In genomic region chr13:99335087-99335486, GRCh38 we compare ENCODE assay signal across 33 cellular contexts. TPM values are rescaled to one million over a fixed set of nuclear protein-coding genes. Genes with fewer than 3 reads are reported as not detected.
A peak's percentile ranks its signal among the peaks of the same experiment; 100 is the strongest.
DNase-seq lines count a peak whose midpoint lies in the region; ATAC-seq, FAIRE-seq and TF ChIP-seq lines count a peak whose summit lies in the region.
"Had no signal": no experiment of that assay in that cellular context is flagged by ENCODE, and none has a peak within 500 bp of the region (broad histone marks: within the 10 kb centered on the region; RNA-seq: fewer than 3 reads in every experiment).

No MANE protein-coding gene starts in this region.

- POLR2A ChIA-PET in HepG2 (lab: Yijun Ruan, JAX): no interaction called here

- H3K4me1 Mint-ChIP-seq in T-helper 17 cell: peaks cover 47% of the 10 kb centered on the region
- H3K4me1 Mint-ChIP-seq in activated T-helper 2 cell treated with anti-CD3 and anti-CD28 coated beads, Interferon-gamma antibody, Interleukin-2, Interleukin-4, amounts not matched to agents 10 μg/mL and 5 μg/mL and 100 μg/mL, durations not matched to agents 14 hours and 24 hours and 36 hours (ENCODE audit: low read depth): peaks cover 57% of the 10 kb centered on the region

- H3K27me3 ChIP-seq in HepG2 (ENCODE audit: control insufficient read depth in 1 of 2, insufficient read depth in 2 of 2, low read length in 2 of 2) (no peaks in the 10 kb centered on the region), right lobe of liver (no peaks in the 10 kb centered on the region)
- H3K27me3 ChIP-seq: brain microvascular endothelial cell, neutrophil, sigmoid colon had no signal

- no peaks in the 10 kb centered on the region for H4K20me1 ChIP-seq in HepG2 (ENCODE audit: insufficient read depth, low read length)

- DNase-seq in HepG2 (ENCODE audit: low spot score) (no peak), right lobe of liver (no peak), T-helper 17 cell (no peak), DMS53 treated with DMSO at 0.1 percent for 48 hours (lab: John Stamatoyannopoulos, UW; ENCODE audit: unreplicated experiment) (no peak)
- no peak for DNase-seq in activated T-helper 2 cell treated with anti-CD3 and anti-CD28 coated beads, Interferon-gamma antibody, Interleukin-2, Interleukin-4, amounts not matched to agents 10 μg/mL and 5 μg/mL and 100 μg/mL, durations not matched to agents 14 hours and 24 hours and 36 hours (ENCODE audit: low spot score)
- DNase-seq: activated CD4-positive, alpha-beta memory T cell treated with anti-CD3 and anti-CD28 coated beads, Interleukin-2, amount 10 ng/mL, durations not matched to agents 7 days and 5 days; activated CD4-positive, alpha-beta T cell treated with anti-CD3 and anti-CD28 coated beads for 1 hour; activated CD8-positive, alpha-beta memory T cell treated with anti-CD3 and anti-CD28 coated beads, Interleukin-2, amount 50 U/mL, for 48 hours; activated naive CD4-positive, alpha-beta T cell treated with anti-CD3 and anti-CD28 coated beads for 36 hours; amniotic stem cell; brain microvascular endothelial cell; CD8-positive, alpha-beta T cell; EL; hypothalamus; Kasumi-1; left colon; mesenchymal stem cell; NCI-H1436; NCI-H2081; NCI-H2227 treated with DMSO at 0.1 percent for 48 hours; NCI-H69; SHP77; sigmoid colon; stimulated activated CD4-positive, alpha-beta T cell treated with anti-CD3 and anti-CD28 coated beads, Interleukin-4, amount 100 ng/mL, for 1 hour had no signal

- TF ChIP-seq RAD21 in HepG2 (CRISPR knock-in tag; IDR thresholded peaks at IDR 0.05): no peak

- no peaks in the 10 kb centered on the region for H3K79me2 ChIP-seq in HepG2 (ENCODE audit: insufficient read depth, low read length)

- peaks cover 4 to 10% of the 10 kb centered on the region in 2 experiments; a peak in 2 of 5 replicates for H3K36me3 ChIP-seq in HepG2 (replicated peaks in 1 of 2; ENCODE audit: control insufficient read depth in 1 of 2, insufficient read depth in 2 of 2, low read length in 2 of 2)
- H3K36me3 ChIP-seq in right lobe of liver: no peaks in the 10 kb centered on the region
- H3K36me3 ChIP-seq: brain microvascular endothelial cell, HAP-1, neutrophil, sigmoid colon had no signal

- H3K9me3 ChIP-seq in HepG2 (ENCODE audit: low read length) (no peaks in the 10 kb centered on the region), right lobe of liver (no peaks in the 10 kb centered on the region), T-helper 17 cell (ENCODE audit: control insufficient read depth, low read length, poor library complexity, severe bottlenecking) (no peaks in the 10 kb centered on the region)
- H3K9me3 ChIP-seq: HAP-1, neutrophil, sigmoid colon had no signal

- BruUV-seq in HepG2 (replicated peaks; lab: Mats Ljungman, UMichigan): no TSS peak

- TF ChIP-seq CTCF in HepG2 (CRISPR knock-in tag; IDR thresholded peaks at IDR 0.05) (no peak), right lobe of liver (IDR thresholded peaks at IDR 0.05) (no peak)

- in situ Hi-C loops in HepG2 (cut with HindIII; ENCODE audit: extremely low pct_ligation_motif_present, low pct_unique_long_range_greater_than_20kb): no loop called here

- no peaks in the 10 kb centered on the region for H3K9me3 Mint-ChIP-seq in activated T-helper 2 cell treated with anti-CD3 and anti-CD28 coated beads, Interferon-gamma antibody, Interleukin-2, Interleukin-4, amounts not matched to agents 10 μg/mL and 5 μg/mL and 100 μg/mL, durations not matched to agents 14 hours and 24 hours and 36 hours
- H3K9me3 Mint-ChIP-seq: activated CD4-positive, alpha-beta memory T cell treated with anti-CD3 and anti-CD28 coated beads, Interleukin-2, amount 10 ng/mL, durations not matched to agents 7 days and 5 days; activated naive CD4-positive, alpha-beta T cell treated with anti-CD3 and anti-CD28 coated beads for 36 hours; activated T-helper 1 cell treated with anti-CD3 and anti-CD28 coated beads, Interleukin-12 subunit alpha, Interleukin-12 subunit beta, Interleukin-2, Interleukin-4 antibody, amounts not matched to agents 30 ng/mL and 10 ng/mL and 1 ng/mL, durations not matched to agents 14 hours and 24 hours and 36 hours; CD8-positive, alpha-beta T cell; T-helper 2 cell treated with Interferon-gamma antibody and Interleukin-4, amounts not matched to agents 5 μg/mL and 100 μg/mL, for 36 hours had no signal

- FAIRE-seq in HepG2 (lab: Jason Lieb, UNC) (no peak), islet of Langerhans (lab: Jason Lieb, UNC) (peak; percentile 71)

- H3K4me3 Mint-ChIP-seq in T-helper 17 cell: no peak overlapping the region
- H3K4me3 Mint-ChIP-seq in activated T-helper 2 cell treated with anti-CD3 and anti-CD28 coated beads, Interferon-gamma antibody, Interleukin-2, Interleukin-4, amounts not matched to agents 10 μg/mL and 5 μg/mL and 100 μg/mL, durations not matched to agents 14 hours and 24 hours and 36 hours (ENCODE audit: low read depth): no peak overlapping the region
- H3K4me3 Mint-ChIP-seq: activated CD4-positive, alpha-beta memory T cell treated with anti-CD3 and anti-CD28 coated beads, Interleukin-2, amount 10 ng/mL, durations not matched to agents 7 days and 5 days; activated naive CD4-positive, alpha-beta T cell treated with anti-CD3 and anti-CD28 coated beads for 36 hours; activated T-helper 1 cell treated with anti-CD3 and anti-CD28 coated beads, Interleukin-12 subunit alpha, Interleukin-12 subunit beta, Interleukin-2, Interleukin-4 antibody, amounts not matched to agents 30 ng/mL and 10 ng/mL and 1 ng/mL, durations not matched to agents 14 hours and 24 hours and 36 hours; CD8-positive, alpha-beta T cell; T-helper 2 cell treated with Interferon-gamma antibody and Interleukin-4, amounts not matched to agents 5 μg/mL and 100 μg/mL, for 36 hours had no signal

- CTCF ChIA-PET in HepG2 (lab: Yijun Ruan, JAX; ENCODE audit: low intra/inter-chr PET ratio, low total read pairs): no interaction called here

- H3K4me3 ChIP-seq in HepG2 (replicated peaks in 1 of 3; ENCODE audit: insufficient read depth in 1 of 3, low read depth in 2 of 3, low read length in 3 of 3) (no peak overlapping the region), right lobe of liver (no peak overlapping the region)
- H3K4me3 ChIP-seq: HAP-1, sigmoid colon had no signal

- ATAC-seq in HepG2: no peak
- ATAC-seq in right lobe of liver: no peak
- ATAC-seq in T-helper 17 cell: no peak
- ATAC-seq in HG03378 (IDR thresholded peaks at IDR 0.05; ENCODE audit: unreplicated experiment): no peak
- ATAC-seq in GM21529 (IDR thresholded peaks at IDR 0.05; ENCODE audit: unreplicated experiment): no peak
- ATAC-seq: CD8-positive, alpha-beta T cell; left colon; Panc1 had no signal

- TF ChIP-seq POLR2A in HepG2 (IDR thresholded peaks at IDR 0.05; ENCODE audit: insufficient read depth in 1 of 2, low read depth in 2 of 2, low read length in 2 of 2) (no peak), right lobe of liver (IDR thresholded peaks at IDR 0.05) (no peak)

- no peaks in the 10 kb centered on the region for H3K27me3 Mint-ChIP-seq in T-helper 17 cell
- no peaks in the 10 kb centered on the region for H3K27me3 Mint-ChIP-seq in activated T-helper 2 cell treated with anti-CD3 and anti-CD28 coated beads, Interferon-gamma antibody, Interleukin-2, Interleukin-4, amounts not matched to agents 10 μg/mL and 5 μg/mL and 100 μg/mL, durations not matched to agents 14 hours and 24 hours and 36 hours (ENCODE audit: low read depth)
- H3K27me3 Mint-ChIP-seq: activated CD4-positive, alpha-beta memory T cell treated with anti-CD3 and anti-CD28 coated beads, Interleukin-2, amount 10 ng/mL, durations not matched to agents 7 days and 5 days had no signal

- no peak overlapping the region for H2AFZ ChIP-seq in HepG2 (ENCODE audit: low read length)

- H3K4me2 ChIP-seq in HepG2 (ENCODE audit: low read depth, low read length): no peak overlapping the region

- H3K9ac ChIP-seq in HepG2 (ENCODE audit: insufficient read depth, low read depth, low read length): no peak overlapping the region

- TF ChIP-seq EP300 in HepG2 (IDR thresholded peaks at IDR 0.05; ENCODE audit: low read depth in 2 of 2, low read length in 2 of 2): no peak
- TF ChIP-seq EP300 in HepG2 (CRISPR knock-in tag; IDR thresholded peaks at IDR 0.05; ENCODE audit: borderline replicate concordance): no peak

- peaks cover 20% of the 10 kb centered on the region for H3K4me1 ChIP-seq in HepG2 (ENCODE audit: insufficient read depth, low read length)
- peaks cover 0 to 28% (median 5%) of the 10 kb centered on the region in 4 donors for H3K4me1 ChIP-seq in right lobe of liver
- H3K4me1 ChIP-seq: HAP-1, sigmoid colon had no signal

- 99% methylated on average over 2 of the region's 2 CpGs for WGBS in HepG2 (ENCODE audit: low lambda C conversion rate)
- 95% methylated on average over 2 of the region's 2 CpGs for WGBS in right lobe of liver (ENCODE audit: insufficient coverage, low coverage, low lambda C conversion rate, missing lambda C conversion rate)

- H3K27ac Mint-ChIP-seq in T-helper 17 cell: peak overlapping the region; percentile 99
- H3K27ac Mint-ChIP-seq in activated T-helper 2 cell treated with anti-CD3 and anti-CD28 coated beads, Interferon-gamma antibody, Interleukin-2, Interleukin-4, amounts not matched to agents 10 μg/mL and 5 μg/mL and 100 μg/mL, durations not matched to agents 14 hours and 24 hours and 36 hours: no peak overlapping the region
- H3K27ac Mint-ChIP-seq: activated CD4-positive, alpha-beta memory T cell treated with anti-CD3 and anti-CD28 coated beads, Interleukin-2, amount 10 ng/mL, durations not matched to agents 7 days and 5 days; T-helper 2 cell treated with Interferon-gamma antibody and Interleukin-4, amounts not matched to agents 5 μg/mL and 100 μg/mL, for 36 hours had no signal

- H3K27ac ChIP-seq in HepG2 (ENCODE audit: extremely low read length, insufficient read depth, low read length): no peak overlapping the region
- H3K27ac ChIP-seq in right lobe of liver: no peak overlapping the region
- H3K27ac ChIP-seq: 22Rv1, brain microvascular endothelial cell, neutrophil, sigmoid colon had no signal

- intact Hi-C loops in HepG2 (cut with micrococcal nuclease; ENCODE audit: unreplicated experiment): no loop called here
- intact Hi-C loops in right lobe of liver (cut with DNase I): no loop called here
- intact Hi-C loops in activated T-helper 2 cell treated with anti-CD3 and anti-CD28 coated beads, Interferon-gamma antibody, Interleukin-2, Interleukin-4, amounts not matched to agents 10 μg/mL and 5 μg/mL and 100 μg/mL, durations not matched to agents 14 hours and 24 hours and 36 hours (cut with micrococcal nuclease): no loop called here

- peaks cover 8% of the 10 kb centered on the region for H3K36me3 Mint-ChIP-seq in T-helper 17 cell (ENCODE audit: low read depth)
- H3K36me3 Mint-ChIP-seq in activated T-helper 2 cell treated with anti-CD3 and anti-CD28 coated beads, Interferon-gamma antibody, Interleukin-2, Interleukin-4, amounts not matched to agents 10 μg/mL and 5 μg/mL and 100 μg/mL, durations not matched to agents 14 hours and 24 hours and 36 hours (ENCODE audit: low read depth): peaks cover 68% of the 10 kb centered on the region

RNA-seq across cellular contexts. Expression of gene GPR183, which starts 27.9 kb away (rescaled TPM):
- total RNA-seq in HepG2 (2016; rRNA removed; fragmentation: Illumina TruSeq; extraction: Trizol): not detected in 2 replicates
- not detected in 2 replicates for total RNA-seq in HepG2 (2016; cell fraction: cytosol; rRNA removed; fragmentation: Illumina TruSeq; extraction: Trizol; ENCODE audit: low read depth)
- total RNA-seq in HepG2 (2016; cell fraction: insoluble cytoplasmic fraction; rRNA removed; fragmentation: Illumina TruSeq; extraction: Trizol): not detected in 2 replicates
- total RNA-seq in HepG2 (2016; cell fraction: membrane; rRNA removed; fragmentation: Illumina TruSeq; extraction: Trizol): not detected in 2 replicates
- total RNA-seq in HepG2 (2016; cell fraction: nucleus; rRNA removed; fragmentation: Illumina TruSeq; extraction: Trizol): not detected in 2 replicates
- polyA plus RNA-seq in HepG2 (2011; rRNA removed): not detected in 2 replicates
- polyA plus RNA-seq in HepG2 (2011; cell fraction: cytosol; rRNA removed): not detected in 2 replicates
- not detected in 2 replicates for polyA plus RNA-seq in HepG2 (2011; cell fraction: nucleus; rRNA removed)
- 0.08 TPM in 1 of 2 replicates, not detected in the other for polyA plus RNA-seq in HepG2 (2012)
- polyA plus RNA-seq in HepG2 (2016; cell fraction: cytosol; fragmentation: Illumina TruSeq; extraction: Trizol; ENCODE audit: low read depth): not detected in 2 replicates
- polyA plus RNA-seq in HepG2 (2016; cell fraction: insoluble cytoplasmic fraction; fragmentation: Illumina TruSeq; extraction: Trizol; ENCODE audit: low read depth): not detected in 2 replicates
- not detected in 2 replicates for polyA plus RNA-seq in HepG2 (2016; cell fraction: membrane; fragmentation: Illumina TruSeq; extraction: Trizol; ENCODE audit: low read depth)
- not detected in 2 replicates for polyA plus RNA-seq in HepG2 (2016; cell fraction: nucleus; fragmentation: Illumina TruSeq; extraction: Trizol; ENCODE audit: insufficient read depth, low read depth)
- polyA minus RNA-seq in HepG2 (2011; rRNA and poly(A)+ RNA removed; ENCODE audit: low replicate concordance): not detected in 2 replicates
- not detected in 2 replicates for polyA minus RNA-seq in HepG2 (2011; cell fraction: cytosol; rRNA and poly(A)+ RNA removed)
- 0.26 TPM in 1 of 2 replicates, not detected in the other for polyA minus RNA-seq in HepG2 (2011; cell fraction: nucleus; rRNA and poly(A)+ RNA removed)
- total RNA-seq in right lobe of liver: 1 to 10 TPM in 3 of 6 experiments, under 1 TPM in 3; 0.26 to 3.2 (median 1.0) TPM
- total RNA-seq in T-helper 17 cell: 100 to 1,000 TPM; 249 to 322 TPM
- 143 and 147 TPM in 2 replicates for total RNA-seq in activated T-helper 2 cell treated with anti-CD3 and anti-CD28 coated beads, Interferon-gamma antibody, Interleukin-2, Interleukin-4, amounts not matched to agents 10 μg/mL and 5 μg/mL and 100 μg/mL, durations not matched to agents 14 hours and 24 hours and 36 hours

Comparison
In these comparisons a context has a peak if more than half of its experiments do, and no peak if none do; other contexts are left out.
1. RNA of gene GPR183, which starts 27.9 kb away (total RNA-seq): 249 to 322 TPM in T-helper 17 cell and 143 to 147 TPM in activated T-helper 2 cell treated with anti-CD3 and anti-CD28 coated beads, Interferon-gamma antibody, Interleukin-2, Interleukin-4, amounts not matched to agents 10 μg/mL and 5 μg/mL and 100 μg/mL, durations not matched to agents 14 hours and 24 hours and 36 hours; 0.26 to 3.2 TPM in right lobe of liver and not detected in HepG2; every median in the first group is over 10 times any median in the second.